ENCODE assay signal across 13 cellular contexts in the genomic region with DNA sequence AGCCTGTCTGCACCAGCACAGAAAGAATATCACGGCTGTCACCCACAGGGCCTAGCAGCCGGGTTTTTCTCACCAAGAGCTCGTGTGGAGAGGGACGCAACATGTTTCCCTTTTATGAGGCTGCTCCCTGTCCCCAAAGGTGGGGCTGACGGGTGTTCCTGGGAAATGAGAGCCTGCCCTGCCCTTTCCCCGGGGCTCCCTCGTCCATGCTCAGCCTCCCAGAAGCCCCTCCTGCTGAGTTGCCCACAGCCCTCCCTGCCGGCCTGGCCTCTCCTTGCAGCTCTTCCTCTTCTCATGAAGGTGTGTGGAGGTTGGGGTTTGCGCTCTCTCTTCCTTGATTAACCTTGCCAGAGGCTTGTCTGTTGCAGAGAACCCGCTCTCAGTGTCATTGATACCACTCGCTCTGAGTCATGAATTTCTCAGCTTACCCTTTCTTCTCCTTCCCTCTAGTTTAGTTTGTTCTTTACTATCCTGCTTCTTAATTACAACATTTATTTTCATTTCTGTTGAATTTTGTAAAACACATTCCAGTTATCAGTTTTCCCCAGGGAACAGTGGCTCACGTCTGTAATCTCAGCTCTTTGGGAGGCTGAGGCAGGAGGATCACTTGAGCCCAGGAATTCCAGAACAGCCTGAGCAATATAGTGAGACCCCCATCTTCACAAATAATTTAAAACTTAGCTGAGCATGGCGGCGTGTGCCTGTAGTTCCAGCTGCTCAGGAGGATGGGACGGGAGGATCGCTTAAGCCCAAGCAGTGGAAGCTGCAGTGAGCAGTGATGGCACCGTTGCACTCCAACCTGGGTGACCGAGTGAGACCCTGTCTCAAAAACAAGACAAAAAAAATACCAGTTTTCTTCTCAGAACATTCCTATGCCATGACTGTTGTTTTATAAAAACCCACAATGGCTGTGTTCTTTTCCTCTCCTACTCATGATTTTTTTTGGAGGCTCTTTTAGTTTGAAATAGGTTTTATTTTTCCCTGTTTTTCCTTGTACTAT.
A peak's percentile ranks its signal among the peaks of the same experiment; 100 is the strongest.
DNase-seq lines count a peak whose midpoint lies in the region; ATAC-seq, FAIRE-seq and TF ChIP-seq lines count a peak whose summit lies in the region.
"Had no signal": no experiment of that assay in that cellular context is flagged by ENCODE, and none has a peak within 500 bp of the region (broad histone marks: within the 10 kb centered on the region; RNA-seq: fewer than 3 reads in every experiment).

No MANE protein-coding gene starts in this region.

- no peaks in the 10 kb centered on the region for H3K27me3 Mint-ChIP-seq in osteocyte (ENCODE audit: unreplicated experiment)

- no peaks in the 10 kb centered on the region for H3K9me2 ChIP-seq in PC-9 (ENCODE audit: insufficient read depth)

- CTCF ChIA-PET in PC-9 (lab: Charles Lee) (no interaction called here), endothelial cell of umbilical vein (lab: Charles Lee) (interaction anchor here (1.4 to 3.5 kb wide), 3 partner anchors 9 to 53 kb away, joined by 3 to 16 read pairs (median 4); no protein-coding TSS in a partner anchor)

- peak; percentile 88 for DNase-seq in H7
- DNase-seq in PC-9 = peak; percentile 18 to 57
- no peak for DNase-seq in endothelial cell of umbilical vein (ENCODE audit: low read depth, low spot score)
- DNase-seq in osteocyte (ENCODE audit: extremely low spot score, unreplicated experiment) = no peak
- no peak for DNase-seq in SIG-M5 treated with dmso at 0.1 percent for 504 hours (lab: John Stamatoyannopoulos, UW; ENCODE audit: unreplicated experiment)
- DNase-seq: stimulated activated naive CD4-positive, alpha-beta T cell treated with Interleukin-2 at 50 U/mL for 16 hours had no signal

- TF ChIP-seq CTCF in PC-9 (conservative IDR thresholded peaks at IDR 0.05) (no peak), endothelial cell of umbilical vein (IDR thresholded peaks at IDR 0.05; ENCODE audit: extremely low read depth in 1 of 2, insufficient read depth in 1 of 2, low read depth in 1 of 2, low read length in 2 of 2) (no peak), osteocyte (IDR thresholded peaks at IDR 0.05) (peak; percentile 12)

- H3K79me2 ChIP-seq in PC-9 (ENCODE audit: low read depth) (no peaks in the 10 kb centered on the region), endothelial cell of umbilical vein (ENCODE audit: control insufficient read depth, insufficient read depth, low read length) (no peaks in the 10 kb centered on the region)

- no peaks in the 10 kb centered on the region for H3K9me3 Mint-ChIP-seq in osteocyte (ENCODE audit: unreplicated experiment)
- H3K9me3 Mint-ChIP-seq: T-helper 1 cell treated with Interleukin-12 subunit alpha and Interleukin-12 subunit beta and Interleukin-4 antibody, amounts not matched to agents 30 μg/mL and 1 μg/mL, for 36 hours had no signal

- H3K36me3 Mint-ChIP-seq in osteocyte (ENCODE audit: unreplicated experiment) = no peaks in the 10 kb centered on the region

- H3F3A ChIP-seq in PC-9 (ENCODE audit: insufficient read depth, low read depth) = no peaks in the 10 kb centered on the region; the same call in 1 of the 2 replicates

- FAIRE-seq in endothelial cell of umbilical vein (lab: Jason Lieb, UNC) = no peak
- FAIRE-seq: GM18507 had no signal

- no peaks in the 10 kb centered on the region for H3K9me1 ChIP-seq in endothelial cell of umbilical vein (replicated peaks; ENCODE audit: control insufficient read depth, extremely low read depth, insufficient read depth, low read length)

- TF ChIP-seq POLR2A in endothelial cell of umbilical vein (IDR thresholded peaks at IDR 0.05; ENCODE audit: low read depth, low read length) = no peak

- H3K9ac ChIP-seq in endothelial cell of umbilical vein (replicated peaks; ENCODE audit: extremely low read depth, insufficient read depth, low read length) = no peak overlapping the region
- H3K9ac ChIP-seq: KMS-11 had no signal

- H2AFZ ChIP-seq in PC-9 = no peak overlapping the region
- H2AFZ ChIP-seq in endothelial cell of umbilical vein (ENCODE audit: low read depth, low read length) = no peak overlapping the region

- POLR2A ChIA-PET in PC-9 (lab: Charles Lee; ENCODE audit: unreplicated experiment) (interaction anchor here (0.6 kb wide), 1 partner anchor 21 kb away, joined by 3 read pairs; no protein-coding TSS in a partner anchor), endothelial cell of umbilical vein (lab: Charles Lee) (no interaction called here)

- peak overlapping the region; percentile 60 for H3K27ac ChIP-seq in PC-9
- no peak overlapping the region for H3K27ac ChIP-seq in endothelial cell of umbilical vein (ENCODE audit: insufficient read depth, low read depth, low read length)
- H3K27ac ChIP-seq: heart left ventricle, KMS-11 had no signal

- H3K4me3 Mint-ChIP-seq in osteocyte (ENCODE audit: unreplicated experiment) = peak overlapping the region; percentile 16

- dilution Hi-C loops in endothelial cell of umbilical vein (cut with MboI; ENCODE audit: extremely low pct_ligation_motif_present, low sequenced_read_pairs) = no loop called here

- H3K27me3 ChIP-seq in H7 (ENCODE audit: control insufficient read depth, insufficient read depth, low read length) (no peaks in the 10 kb centered on the region), PC-9 (ENCODE audit: insufficient read depth, low read depth) (no peaks in the 10 kb centered on the region), endothelial cell of umbilical vein (ENCODE audit: control insufficient read depth in 2 of 2, insufficient read depth in 2 of 2, low read length in 2 of 2) (no peaks in the 10 kb centered on the region)
- H3K27me3 ChIP-seq: heart left ventricle had no signal

- H3K27ac Mint-ChIP-seq in osteocyte (ENCODE audit: unreplicated experiment) = peak overlapping the region; percentile 86
- H3K27ac Mint-ChIP-seq: T-helper 1 cell treated with Interleukin-12 subunit alpha and Interleukin-12 subunit beta and Interleukin-4 antibody, amounts not matched to agents 30 μg/mL and 1 μg/mL, for 36 hours had no signal

- H3K4me3 ChIP-seq in H7 (ENCODE audit: insufficient read depth, low read depth, low read length) (no peak overlapping the region), PC-9 (no peak overlapping the region), endothelial cell of umbilical vein (replicated peaks in 1 of 3; ENCODE audit: insufficient read depth in 1 of 3, low read depth in 1 of 3, low read length in 3 of 3) (no peak overlapping the region)

- ATAC-seq in HG03342 (IDR thresholded peaks at IDR 0.05; ENCODE audit: unreplicated experiment) = no peak
- ATAC-seq in GM18907 (IDR thresholded peaks at IDR 0.05; ENCODE audit: unreplicated experiment) = no peak
- no peak for ATAC-seq in GM21576 (IDR thresholded peaks at IDR 0.05; ENCODE audit: unreplicated experiment)
- ATAC-seq: heart left ventricle had no signal

- H4K20me1 ChIP-seq in PC-9 (ENCODE audit: insufficient read depth) (no peaks in the 10 kb centered on the region), endothelial cell of umbilical vein (replicated peaks; ENCODE audit: control insufficient read depth, extremely low read depth, insufficient read depth, low read length) (no peaks in the 10 kb centered on the region)

- intact Hi-C loops in PC-9 (cut with micrococcal nuclease; ENCODE audit: unreplicated experiment) = no loop called here
- intact Hi-C loops in endothelial cell of umbilical vein (cut with micrococcal nuclease) = no loop called here

- H3K36me3 ChIP-seq in H7 (replicated peaks; ENCODE audit: control insufficient read depth, insufficient read depth, low read length) (no peaks in the 10 kb centered on the region), PC-9 (ENCODE audit: low read depth) (no peaks in the 10 kb centered on the region), endothelial cell of umbilical vein (ENCODE audit: control insufficient read depth in 2 of 2, extremely low read depth in 1 of 2, insufficient read depth in 2 of 2, low read length in 2 of 2) (no peaks in the 10 kb centered on the region)
- H3K36me3 ChIP-seq: heart left ventricle had no signal

- no peaks in the 10 kb centered on the region for H3K9me3 ChIP-seq in PC-9 (ENCODE audit: insufficient read depth, low read depth)
- no peaks in the 10 kb centered on the region for H3K9me3 ChIP-seq in endothelial cell of umbilical vein (replicated peaks; ENCODE audit: control insufficient read depth, insufficient read depth, low read length)
- H3K9me3 ChIP-seq: heart left ventricle had no signal

- peaks cover 41% of the 10 kb centered on the region for H3K4me1 Mint-ChIP-seq in osteocyte (ENCODE audit: unreplicated experiment)

- H3K4me1 ChIP-seq in PC-9 (replicated peaks; ENCODE audit: insufficient read depth) = peaks cover 22% of the 10 kb centered on the region
- peaks cover 14% of the 10 kb centered on the region for H3K4me1 ChIP-seq in endothelial cell of umbilical vein (ENCODE audit: control insufficient read depth, extremely low read depth, insufficient read depth, low read length)

- H3K4me2 ChIP-seq in PC-9 (peak overlapping the region; percentile 86), endothelial cell of umbilical vein (ENCODE audit: insufficient read depth, low read length) (no peak overlapping the region)

- BruUV-seq in PC-9 (replicated peaks; lab: Mats Ljungman, UMichigan) (no TSS peak), endothelial cell of umbilical vein (replicated peaks; lab: Mats Ljungman, UMichigan) (no TSS peak)

TF ChIP-seq in endothelial cell of umbilical vein, 7 proteins besides CTCF, POLR2A, EP300 and RAD21:
- TF ChIP-seq GATA2 (IDR thresholded peaks at IDR 0.05; ENCODE audit: insufficient read depth, insufficient read length, low read depth, low read length) = no peak
- TF ChIP-seq POLR2AphosphoS5 (IDR thresholded peaks at IDR 0.05; ENCODE audit: insufficient read depth, low read depth, low read length) = no peak
- peak; percentile 18 for TF ChIP-seq FOS (IDR thresholded peaks at IDR 0.05; ENCODE audit: borderline replicate concordance, insufficient read depth, low read length)
- no peak for TF ChIP-seq MYC (IDR thresholded peaks at IDR 0.05; ENCODE audit: low read depth, low read length)

Comparison
In these comparisons a context has a peak if more than half of its experiments do, and no peak if none do; other contexts are left out.
1. DNase-seq: peak in H7 (single experiment) and PC-9 (2 of 2); none in endothelial cell of umbilical vein (single experiment), osteocyte (single experiment) and SIG-M5 treated with dmso at 0.1 percent for 504 hours (single experiment).